ENCODE assay signal across 1 cellular context in the genomic region with DNA sequence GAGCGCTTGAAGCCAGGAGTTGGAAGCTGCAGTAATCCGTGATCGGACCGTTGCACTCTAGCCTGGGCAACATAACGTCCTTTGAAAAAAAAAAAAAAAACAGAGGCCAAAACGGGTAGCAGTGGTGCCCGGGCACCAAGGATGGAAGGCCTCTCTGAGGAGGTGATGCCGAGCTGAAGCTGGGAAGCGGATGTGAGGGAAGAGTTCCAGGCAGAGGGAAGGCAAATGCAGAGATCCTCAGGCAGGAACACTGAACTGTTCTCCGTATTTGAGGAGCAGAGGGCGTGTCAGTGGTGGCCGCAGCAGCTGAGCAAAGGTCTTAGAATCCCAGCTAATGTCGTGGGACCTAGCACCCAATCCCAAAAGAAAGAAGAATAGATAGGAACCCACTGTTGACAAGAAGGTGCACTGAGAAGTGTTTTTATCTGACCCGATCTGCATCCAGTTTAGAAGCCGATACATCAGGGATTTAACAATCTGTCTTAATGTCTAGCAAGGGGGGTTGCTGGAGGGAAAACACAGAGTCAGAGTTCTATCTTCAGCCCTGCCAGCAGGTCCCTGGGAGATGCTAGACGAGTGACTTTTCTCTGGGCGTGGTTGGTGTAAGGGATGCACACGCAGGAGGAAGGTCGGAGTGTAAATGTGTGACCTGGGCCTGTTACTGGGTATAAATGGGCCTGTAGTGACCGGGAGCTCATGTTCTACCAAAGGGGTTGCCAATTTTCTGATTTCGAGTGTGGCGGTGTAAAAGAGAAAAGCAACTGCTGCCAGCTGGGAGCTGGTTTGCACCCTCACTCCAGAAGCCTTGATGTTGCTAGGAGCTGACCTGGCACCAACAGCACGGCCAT.
TF ChIP-seq lines count a peak whose summit lies in the region.

No MANE protein-coding gene starts in this region.

TF ChIP-seq in A549, 52 proteins besides CTCF, POLR2A, EP300 and RAD21:
- TF ChIP-seq, protein P1, sequence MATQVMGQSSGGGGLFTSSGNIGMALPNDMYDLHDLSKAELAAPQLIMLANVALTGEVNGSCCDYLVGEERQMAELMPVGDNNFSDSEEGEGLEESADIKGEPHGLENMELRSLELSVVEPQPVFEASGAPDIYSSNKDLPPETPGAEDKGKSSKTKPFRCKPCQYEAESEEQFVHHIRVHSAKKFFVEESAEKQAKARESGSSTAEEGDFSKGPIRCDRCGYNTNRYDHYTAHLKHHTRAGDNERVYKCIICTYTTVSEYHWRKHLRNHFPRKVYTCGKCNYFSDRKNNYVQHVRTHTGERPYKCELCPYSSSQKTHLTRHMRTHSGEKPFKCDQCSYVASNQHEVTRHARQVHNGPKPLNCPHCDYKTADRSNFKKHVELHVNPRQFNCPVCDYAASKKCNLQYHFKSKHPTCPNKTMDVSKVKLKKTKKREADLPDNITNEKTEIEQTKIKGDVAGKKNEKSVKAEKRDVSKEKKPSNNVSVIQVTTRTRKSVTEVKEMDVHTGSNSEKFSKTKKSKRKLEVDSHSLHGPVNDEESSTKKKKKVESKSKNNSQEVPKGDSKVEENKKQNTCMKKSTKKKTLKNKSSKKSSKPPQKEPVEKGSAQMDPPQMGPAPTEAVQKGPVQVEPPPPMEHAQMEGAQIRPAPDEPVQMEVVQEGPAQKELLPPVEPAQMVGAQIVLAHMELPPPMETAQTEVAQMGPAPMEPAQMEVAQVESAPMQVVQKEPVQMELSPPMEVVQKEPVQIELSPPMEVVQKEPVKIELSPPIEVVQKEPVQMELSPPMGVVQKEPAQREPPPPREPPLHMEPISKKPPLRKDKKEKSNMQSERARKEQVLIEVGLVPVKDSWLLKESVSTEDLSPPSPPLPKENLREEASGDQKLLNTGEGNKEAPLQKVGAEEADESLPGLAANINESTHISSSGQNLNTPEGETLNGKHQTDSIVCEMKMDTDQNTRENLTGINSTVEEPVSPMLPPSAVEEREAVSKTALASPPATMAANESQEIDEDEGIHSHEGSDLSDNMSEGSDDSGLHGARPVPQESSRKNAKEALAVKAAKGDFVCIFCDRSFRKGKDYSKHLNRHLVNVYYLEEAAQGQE (IDR thresholded peaks at IDR 0.05) = no peak
